ENCODE assay signal across 1 cellular context in the genomic region with DNA sequence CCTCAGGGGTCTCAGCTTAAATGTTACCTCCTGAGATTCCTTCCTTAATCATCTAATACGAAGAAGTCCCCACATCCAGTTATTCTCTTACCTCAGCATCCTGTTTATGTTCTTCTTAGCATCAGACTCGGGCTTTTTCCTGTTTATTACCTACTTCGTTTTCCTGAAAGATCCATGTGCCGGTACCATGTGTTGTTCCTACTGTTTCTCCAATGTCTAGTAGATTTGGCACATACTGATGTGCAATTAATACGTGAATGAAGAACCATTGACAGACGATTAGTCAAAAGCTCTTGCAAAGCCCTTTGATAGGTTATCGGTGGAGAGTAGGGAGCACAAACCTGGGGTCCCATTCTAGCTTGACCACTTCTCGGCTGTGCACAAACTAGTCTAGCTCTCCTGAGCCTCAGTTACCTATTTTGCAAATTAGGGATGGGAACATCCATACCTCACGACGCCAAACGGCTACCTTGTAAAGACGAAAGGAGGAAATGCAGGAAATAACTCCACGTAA.
TF ChIP-seq lines count a peak whose summit lies in the region.

No MANE protein-coding gene starts in this region.

TF ChIP-seq in HepG2, 621 proteins besides CTCF, POLR2A, EP300 and RAD21 (continued from another document):
- TF ChIP-seq ARNT2 (CRISPR knock-in tag; IDR thresholded peaks at IDR 0.05; ENCODE audit: low read depth) (no peak), ZFP82 (CRISPR knock-in tag; IDR thresholded peaks at IDR 0.05; ENCODE audit: borderline replicate concordance) (0 out of 2 replicates have a peak, but pooled peaks have one; percentile 46), ZNF816 (CRISPR knock-in tag; IDR thresholded peaks at IDR 0.05; ENCODE audit: borderline replicate concordance) (0 out of 2 replicates have a peak, but pooled peaks have one; percentile 48), TOE1 (CRISPR knock-in tag; IDR thresholded peaks at IDR 0.05) (no peak), SIX4 (CRISPR knock-in tag; IDR thresholded peaks at IDR 0.05) (no peak), HCFC1 (IDR thresholded peaks at IDR 0.05; ENCODE audit: low read depth, low read length) (no peak), NFKBIZ (CRISPR knock-in tag; IDR thresholded peaks at IDR 0.05) (no peak), ZNF670 (CRISPR knock-in tag; IDR thresholded peaks at IDR 0.05; ENCODE audit: borderline replicate concordance) (0 out of 2 replicates have a peak, but pooled peaks have one; percentile 33), ZNF75D (CRISPR knock-in tag; IDR thresholded peaks at IDR 0.05; ENCODE audit: borderline replicate concordance) (no peak), AKAP8 (CRISPR knock-in tag; IDR thresholded peaks at IDR 0.05) (0 out of 2 replicates have a peak, but pooled peaks have one; percentile 7), ARID2 (CRISPR knock-in tag; IDR thresholded peaks at IDR 0.05; ENCODE audit: borderline replicate concordance) (0 out of 2 replicates have a peak, but pooled peaks have one; percentile 12), GTF2F1 (IDR thresholded peaks at IDR 0.05; ENCODE audit: low read length) (no peak), RFXANK (CRISPR knock-in tag; IDR thresholded peaks at IDR 0.05) (no peak), HMGA1 (CRISPR knock-in tag; conservative IDR thresholded peaks at IDR 0.05) (no peak), ZBTB7B (CRISPR knock-in tag; IDR thresholded peaks at IDR 0.05) (no peak), ZNF775 (CRISPR knock-in tag; IDR thresholded peaks at IDR 0.05; ENCODE audit: borderline replicate concordance) (no peak), NCOR1 (IDR thresholded peaks at IDR 0.05; ENCODE audit: borderline replicate concordance, low read length) (no peak), NCOA1 (CRISPR knock-in tag; IDR thresholded peaks at IDR 0.05) (0 out of 2 replicates have a peak, but pooled peaks have one; percentile 10), REL (CRISPR knock-in tag; conservative IDR thresholded peaks at IDR 0.05) (0 out of 2 replicates have a peak, but pooled peaks have one; percentile 38), ZNF577 (CRISPR knock-in tag; IDR thresholded peaks at IDR 0.05; ENCODE audit: borderline replicate concordance, low read depth) (no peak), ETV6 (CRISPR knock-in tag; conservative IDR thresholded peaks at IDR 0.05) (no peak), ZNF550 (CRISPR knock-in tag; IDR thresholded peaks at IDR 0.05; ENCODE audit: borderline replicate concordance) (no peak), ZFYVE20 (CRISPR knock-in tag; IDR thresholded peaks at IDR 0.05; ENCODE audit: borderline replicate concordance, low read depth) (no peak), ZNF83 (CRISPR knock-in tag; IDR thresholded peaks at IDR 0.05; ENCODE audit: borderline replicate concordance) (no peak), ZNF280B (CRISPR knock-in tag; IDR thresholded peaks at IDR 0.05; ENCODE audit: borderline replicate concordance) (no peak), ZKSCAN5 (CRISPR knock-in tag; IDR thresholded peaks at IDR 0.05) (no peak), NCOA5 (CRISPR knock-in tag; IDR thresholded peaks at IDR 0.05) (no peak), RCOR2 (CRISPR knock-in tag; IDR thresholded peaks at IDR 0.05) (no peak), ZNF776 (CRISPR knock-in tag; IDR thresholded peaks at IDR 0.05) (no peak), ZNF44 (CRISPR knock-in tag; IDR thresholded peaks at IDR 0.05) (no peak), FOXA3 (CRISPR knock-in tag; IDR thresholded peaks at IDR 0.05) (no peak), KLF6 (CRISPR knock-in tag; IDR thresholded peaks at IDR 0.05) (no peak), DNMT3B (CRISPR knock-in tag; conservative IDR thresholded peaks at IDR 0.05) (no peak), ZNF580 (CRISPR knock-in tag; IDR thresholded peaks at IDR 0.05; ENCODE audit: borderline replicate concordance, low read depth) (no peak)
- TF ChIP-seq, protein P1, sequence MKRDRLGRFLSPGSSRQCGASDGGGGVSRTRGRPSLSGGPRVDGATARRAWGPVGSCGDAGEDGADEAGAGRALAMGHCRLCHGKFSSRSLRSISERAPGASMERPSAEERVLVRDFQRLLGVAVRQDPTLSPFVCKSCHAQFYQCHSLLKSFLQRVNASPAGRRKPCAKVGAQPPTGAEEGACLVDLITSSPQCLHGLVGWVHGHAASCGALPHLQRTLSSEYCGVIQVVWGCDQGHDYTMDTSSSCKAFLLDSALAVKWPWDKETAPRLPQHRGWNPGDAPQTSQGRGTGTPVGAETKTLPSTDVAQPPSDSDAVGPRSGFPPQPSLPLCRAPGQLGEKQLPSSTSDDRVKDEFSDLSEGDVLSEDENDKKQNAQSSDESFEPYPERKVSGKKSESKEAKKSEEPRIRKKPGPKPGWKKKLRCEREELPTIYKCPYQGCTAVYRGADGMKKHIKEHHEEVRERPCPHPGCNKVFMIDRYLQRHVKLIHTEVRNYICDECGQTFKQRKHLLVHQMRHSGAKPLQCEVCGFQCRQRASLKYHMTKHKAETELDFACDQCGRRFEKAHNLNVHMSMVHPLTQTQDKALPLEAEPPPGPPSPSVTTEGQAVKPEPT (CRISPR knock-in tag; IDR thresholded peaks at IDR 0.05; ENCODE audit: low read depth), result no peak
- TF ChIP-seq, protein P2, sequence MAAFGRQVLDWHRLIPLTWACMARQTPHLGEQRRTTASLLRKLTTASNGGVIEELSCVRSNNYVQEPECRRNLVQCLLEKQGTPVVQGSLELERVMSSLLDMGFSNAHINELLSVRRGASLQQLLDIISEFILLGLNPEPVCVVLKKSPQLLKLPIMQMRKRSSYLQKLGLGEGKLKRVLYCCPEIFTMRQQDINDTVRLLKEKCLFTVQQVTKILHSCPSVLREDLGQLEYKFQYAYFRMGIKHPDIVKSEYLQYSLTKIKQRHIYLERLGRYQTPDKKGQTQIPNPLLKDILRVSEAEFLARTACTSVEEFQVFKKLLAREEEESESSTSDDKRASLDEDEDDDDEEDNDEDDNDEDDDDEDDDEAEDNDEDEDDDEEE (CRISPR knock-in tag; IDR thresholded peaks at IDR 0.05), result 0 out of 2 replicates have a peak, but pooled peaks have one; percentile 2
- TF ChIP-seq, protein P3, sequence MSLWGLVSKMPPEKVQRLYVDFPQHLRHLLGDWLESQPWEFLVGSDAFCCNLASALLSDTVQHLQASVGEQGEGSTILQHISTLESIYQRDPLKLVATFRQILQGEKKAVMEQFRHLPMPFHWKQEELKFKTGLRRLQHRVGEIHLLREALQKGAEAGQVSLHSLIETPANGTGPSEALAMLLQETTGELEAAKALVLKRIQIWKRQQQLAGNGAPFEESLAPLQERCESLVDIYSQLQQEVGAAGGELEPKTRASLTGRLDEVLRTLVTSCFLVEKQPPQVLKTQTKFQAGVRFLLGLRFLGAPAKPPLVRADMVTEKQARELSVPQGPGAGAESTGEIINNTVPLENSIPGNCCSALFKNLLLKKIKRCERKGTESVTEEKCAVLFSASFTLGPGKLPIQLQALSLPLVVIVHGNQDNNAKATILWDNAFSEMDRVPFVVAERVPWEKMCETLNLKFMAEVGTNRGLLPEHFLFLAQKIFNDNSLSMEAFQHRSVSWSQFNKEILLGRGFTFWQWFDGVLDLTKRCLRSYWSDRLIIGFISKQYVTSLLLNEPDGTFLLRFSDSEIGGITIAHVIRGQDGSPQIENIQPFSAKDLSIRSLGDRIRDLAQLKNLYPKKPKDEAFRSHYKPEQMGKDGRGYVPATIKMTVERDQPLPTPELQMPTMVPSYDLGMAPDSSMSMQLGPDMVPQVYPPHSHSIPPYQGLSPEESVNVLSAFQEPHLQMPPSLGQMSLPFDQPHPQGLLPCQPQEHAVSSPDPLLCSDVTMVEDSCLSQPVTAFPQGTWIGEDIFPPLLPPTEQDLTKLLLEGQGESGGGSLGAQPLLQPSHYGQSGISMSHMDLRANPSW (CRISPR knock-in tag; IDR thresholded peaks at IDR 0.05; ENCODE audit: borderline replicate concordance), result 0 out of 2 replicates have a peak, but pooled peaks have one; percentile 3
- TF ChIP-seq, protein P4, sequence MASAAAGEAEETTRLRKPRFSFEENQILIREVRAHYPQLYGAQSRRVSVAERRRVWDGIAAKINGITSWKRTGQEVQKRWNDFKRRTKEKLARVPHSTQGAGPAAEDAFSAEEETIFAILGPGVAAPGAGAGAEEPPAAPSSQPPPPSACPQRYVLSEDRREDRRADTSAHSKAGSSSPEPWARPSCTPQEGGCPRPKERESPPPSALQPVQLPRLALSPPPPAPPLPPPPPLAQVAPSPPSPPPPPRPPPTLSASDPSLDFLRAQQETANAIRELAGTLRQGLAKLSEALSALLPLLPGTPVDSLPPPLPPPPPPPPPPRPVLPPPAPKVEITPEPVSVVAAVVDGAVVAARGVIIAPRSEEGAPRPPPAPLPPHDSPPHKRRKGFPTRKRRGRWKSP (CRISPR knock-in tag; IDR thresholded peaks at IDR 0.05), result 0 out of 2 replicates have a peak, but pooled peaks have one; percentile 14
- TF ChIP-seq, protein P5, sequence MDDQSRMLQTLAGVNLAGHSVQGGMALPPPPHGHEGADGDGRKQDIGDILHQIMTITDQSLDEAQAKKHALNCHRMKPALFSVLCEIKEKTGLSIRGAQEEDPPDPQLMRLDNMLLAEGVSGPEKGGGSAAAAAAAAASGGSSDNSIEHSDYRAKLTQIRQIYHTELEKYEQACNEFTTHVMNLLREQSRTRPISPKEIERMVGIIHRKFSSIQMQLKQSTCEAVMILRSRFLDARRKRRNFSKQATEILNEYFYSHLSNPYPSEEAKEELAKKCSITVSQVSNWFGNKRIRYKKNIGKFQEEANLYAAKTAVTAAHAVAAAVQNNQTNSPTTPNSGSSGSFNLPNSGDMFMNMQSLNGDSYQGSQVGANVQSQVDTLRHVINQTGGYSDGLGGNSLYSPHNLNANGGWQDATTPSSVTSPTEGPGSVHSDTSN (CRISPR knock-in tag; IDR thresholded peaks at IDR 0.05; ENCODE audit: borderline replicate concordance), result no peak
